In the genomic region with DNA sequence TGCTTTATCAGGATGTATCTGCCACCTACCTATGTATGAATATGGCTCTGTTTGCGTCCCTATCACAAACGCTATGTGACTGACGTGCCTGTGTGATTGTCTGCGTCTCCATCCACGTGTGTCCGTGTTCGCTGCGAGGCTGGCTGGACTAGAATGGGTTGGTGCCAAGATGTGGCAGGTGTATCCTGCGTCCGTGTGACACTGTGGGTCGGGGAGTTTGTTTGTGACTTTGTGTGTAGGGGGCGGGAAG, we compare ENCODE assay signal across 8 cellular contexts. TPM values are rescaled to one million over a fixed set of nuclear protein-coding genes. Genes with fewer than 3 reads are reported as not detected.
DNase-seq lines count a peak whose midpoint lies in the region; ATAC-seq and TF ChIP-seq lines count a peak whose summit lies in the region.

No MANE protein-coding gene starts in this region.

- H3K36me3 ChIP-seq in ascending aorta: no peaks in the 10 kb centered on the region
- no peaks in the 10 kb centered on the region for H3K36me3 ChIP-seq in liver (ENCODE audit: control insufficient read depth in 4 of 4, insufficient read depth in 3 of 4, low read depth in 1 of 4, low read length in 3 of 4)
- no peaks in the 10 kb centered on the region for H3K36me3 ChIP-seq in upper lobe of right lung

- H3K9me3 Mint-ChIP-seq in activated naive CD4-positive, alpha-beta T cell treated with anti-CD3 and anti-CD28 coated beads, Interleukin-2, amount 50 U/mL, for 24 hours: no peaks in the 10 kb centered on the region

- DNase-seq in activated naive CD4-positive, alpha-beta T cell (lab: John Stamatoyannopoulos, UW): no peak
- DNase-seq in ascending aorta (ENCODE audit: low spot score in 2 of 2) (no peak), upper lobe of right lung (no peak)

- no peaks in the 10 kb centered on the region for H3K9me3 ChIP-seq in ascending aorta
- no peaks in the 10 kb centered on the region for H3K9me3 ChIP-seq in liver (ENCODE audit: control insufficient read depth in 4 of 4, low read length in 3 of 4)
- H3K9me3 ChIP-seq in upper lobe of right lung: no peaks in the 10 kb centered on the region

- peaks cover 43 to 66% of the 10 kb centered on the region in 2 donors for H3K4me1 ChIP-seq in ascending aorta
- H3K4me1 ChIP-seq in liver (ENCODE audit: control insufficient read depth in 4 of 4, insufficient read depth in 4 of 4, low read length in 3 of 4): peaks cover 16 to 48% (median 25%) of the 10 kb centered on the region in 4 donors
- H3K4me1 ChIP-seq in upper lobe of right lung: peaks cover 67% of the 10 kb centered on the region

- peak overlapping the region; percentile 58 to 65 for H3K4me3 ChIP-seq in ascending aorta
- peak overlapping the region; percentile 8 to 41 (median 25) for H3K4me3 ChIP-seq in liver (ENCODE audit: low read depth in 1 of 3, low read length in 3 of 3)
- peak overlapping the region; percentile 56 for H3K4me3 ChIP-seq in upper lobe of right lung

- 4% methylated on average over 12 of the region's 12 CpGs for WGBS in liver

- peak overlapping the region; percentile 95 to 96 for H3K27ac ChIP-seq in ascending aorta
- peak overlapping the region; percentile 67 to 86 for H3K27ac ChIP-seq in liver (ENCODE audit: low read depth in 1 of 2, low read length in 2 of 2)
- peak overlapping the region; percentile 100 for H3K27ac ChIP-seq in upper lobe of right lung

- peak overlapping the region in 1 of 2 donors; percentile 80 for H3K9ac ChIP-seq in liver (ENCODE audit: low read depth in 1 of 2, low read length in 2 of 2)

- no peaks in the 10 kb centered on the region for H3K27me3 Mint-ChIP-seq in activated naive CD4-positive, alpha-beta T cell treated with anti-CD3 and anti-CD28 coated beads, Interleukin-2, amount 50 U/mL, for 24 hours

- ATAC-seq in upper lobe of right lung (no peak), GM21390 (IDR thresholded peaks at IDR 0.05; ENCODE audit: unreplicated experiment) (no peak), HG03108 (IDR thresholded peaks at IDR 0.05; ENCODE audit: unreplicated experiment) (no peak), HG02588 (IDR thresholded peaks at IDR 0.05; ENCODE audit: unreplicated experiment) (no peak)

- H3K4me1 Mint-ChIP-seq in activated naive CD4-positive, alpha-beta T cell treated with anti-CD3 and anti-CD28 coated beads, Interleukin-2, amount 50 U/mL, for 24 hours: peaks cover 34% of the 10 kb centered on the region

- no peaks in the 10 kb centered on the region for H3K36me3 Mint-ChIP-seq in activated naive CD4-positive, alpha-beta T cell treated with anti-CD3 and anti-CD28 coated beads, Interleukin-2, amount 50 U/mL, for 24 hours

- no peak for TF ChIP-seq RAD21 in liver (IDR thresholded peaks at IDR 0.05)

- H3K27me3 ChIP-seq in ascending aorta (no peaks in the 10 kb centered on the region), liver (ENCODE audit: control insufficient read depth in 4 of 4, insufficient read depth in 4 of 4, low read length in 3 of 4) (no peaks in the 10 kb centered on the region), upper lobe of right lung (no peaks in the 10 kb centered on the region)

- peak overlapping the region; percentile 87 for H3K4me3 Mint-ChIP-seq in activated naive CD4-positive, alpha-beta T cell treated with anti-CD3 and anti-CD28 coated beads, Interleukin-2, amount 50 U/mL, for 24 hours

- TF ChIP-seq CTCF in ascending aorta (IDR thresholded peaks at IDR 0.05) (no peak), liver (IDR thresholded peaks at IDR 0.05; ENCODE audit: low read depth, low read length, missing input control) (peak; percentile 1), upper lobe of right lung (IDR thresholded peaks at IDR 0.05) (no peak)

- peak overlapping the region; percentile 97 for H3K27ac Mint-ChIP-seq in activated naive CD4-positive, alpha-beta T cell treated with anti-CD3 and anti-CD28 coated beads, Interleukin-2, amount 50 U/mL, for 24 hours

- intact Hi-C loops in ascending aorta (cut with DNase I): loop anchor here (10.0 kb wide), 1 partner anchor 1247 kb away; a partner anchor contains a TSS
- intact Hi-C loops in upper lobe of right lung (cut with DNase I): no loop called here

TF ChIP-seq in liver, 16 proteins besides CTCF, POLR2A, EP300 and RAD21:
- TF ChIP-seq RXRA (IDR thresholded peaks at IDR 0.05) (no peak), GABPA (IDR thresholded peaks at IDR 0.05 in 1 of 2, conservative IDR thresholded peaks at IDR 0.05 in 1 of 2) (no peak), HNF4G (IDR thresholded peaks at IDR 0.05) (no peak), SP1 (IDR thresholded peaks at IDR 0.05) (peak; percentile 4), EGR1 (IDR thresholded peaks at IDR 0.05; ENCODE audit: low read depth in 2 of 2) (no peak)
- TF ChIP-seq, protein P1, sequence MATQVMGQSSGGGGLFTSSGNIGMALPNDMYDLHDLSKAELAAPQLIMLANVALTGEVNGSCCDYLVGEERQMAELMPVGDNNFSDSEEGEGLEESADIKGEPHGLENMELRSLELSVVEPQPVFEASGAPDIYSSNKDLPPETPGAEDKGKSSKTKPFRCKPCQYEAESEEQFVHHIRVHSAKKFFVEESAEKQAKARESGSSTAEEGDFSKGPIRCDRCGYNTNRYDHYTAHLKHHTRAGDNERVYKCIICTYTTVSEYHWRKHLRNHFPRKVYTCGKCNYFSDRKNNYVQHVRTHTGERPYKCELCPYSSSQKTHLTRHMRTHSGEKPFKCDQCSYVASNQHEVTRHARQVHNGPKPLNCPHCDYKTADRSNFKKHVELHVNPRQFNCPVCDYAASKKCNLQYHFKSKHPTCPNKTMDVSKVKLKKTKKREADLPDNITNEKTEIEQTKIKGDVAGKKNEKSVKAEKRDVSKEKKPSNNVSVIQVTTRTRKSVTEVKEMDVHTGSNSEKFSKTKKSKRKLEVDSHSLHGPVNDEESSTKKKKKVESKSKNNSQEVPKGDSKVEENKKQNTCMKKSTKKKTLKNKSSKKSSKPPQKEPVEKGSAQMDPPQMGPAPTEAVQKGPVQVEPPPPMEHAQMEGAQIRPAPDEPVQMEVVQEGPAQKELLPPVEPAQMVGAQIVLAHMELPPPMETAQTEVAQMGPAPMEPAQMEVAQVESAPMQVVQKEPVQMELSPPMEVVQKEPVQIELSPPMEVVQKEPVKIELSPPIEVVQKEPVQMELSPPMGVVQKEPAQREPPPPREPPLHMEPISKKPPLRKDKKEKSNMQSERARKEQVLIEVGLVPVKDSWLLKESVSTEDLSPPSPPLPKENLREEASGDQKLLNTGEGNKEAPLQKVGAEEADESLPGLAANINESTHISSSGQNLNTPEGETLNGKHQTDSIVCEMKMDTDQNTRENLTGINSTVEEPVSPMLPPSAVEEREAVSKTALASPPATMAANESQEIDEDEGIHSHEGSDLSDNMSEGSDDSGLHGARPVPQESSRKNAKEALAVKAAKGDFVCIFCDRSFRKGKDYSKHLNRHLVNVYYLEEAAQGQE (IDR thresholded peaks at IDR 0.05): no peak
- TF ChIP-seq, protein P2, sequence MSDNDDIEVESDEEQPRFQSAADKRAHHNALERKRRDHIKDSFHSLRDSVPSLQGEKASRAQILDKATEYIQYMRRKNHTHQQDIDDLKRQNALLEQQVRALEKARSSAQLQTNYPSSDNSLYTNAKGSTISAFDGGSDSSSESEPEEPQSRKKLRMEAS (IDR thresholded peaks at IDR 0.05): no peak
TF ChIP-seq in liver: peak in this region for 1.

RNA-seq across cellular contexts. Expression of a gene that starts 6.7 kb away (rescaled TPM):
- 58.5 TPM for total RNA-seq in ascending aorta
- total RNA-seq in liver: 10 to 100 TPM; 11.3 to 36.4 TPM
- polyA plus RNA-seq in liver: 10 to 100 TPM; 12.9 to 17.0 TPM
- 65.3 TPM for total RNA-seq in upper lobe of right lung

RNA-seq across cellular contexts. Expression of a gene that starts 9.2 kb away (rescaled TPM):
- 3,581 TPM for total RNA-seq in ascending aorta
- 10 to 100 TPM; 68.6 to 79.2 TPM for total RNA-seq in liver
- 10 to 100 TPM; 32.7 to 44.6 TPM for polyA plus RNA-seq in liver
- 174 TPM for total RNA-seq in upper lobe of right lung

RNA-seq across cellular contexts. Expression of a gene that starts 19.5 kb away (rescaled TPM):
- total RNA-seq in ascending aorta (259 TPM), liver (1,000 to 10,000 TPM in 1 of 2 donors, 100 to 1,000 TPM in 1; 222 to 1,737 TPM), upper lobe of right lung (123 TPM)
- polyA plus RNA-seq in liver: 100 to 1,000 TPM; 265 to 301 TPM

RNA-seq across cellular contexts. Expression of a gene that starts 19.8 kb away (rescaled TPM):
- not detected for total RNA-seq in ascending aorta
- under 1 TPM in 1 of 2 donors, not detected in 1; 0.33 TPM for total RNA-seq in liver
- under 1 TPM; 0.22 to 0.35 TPM for polyA plus RNA-seq in liver
- 2.8 TPM for total RNA-seq in upper lobe of right lung

RNA-seq across cellular contexts. Expression of a gene that starts 24.3 kb away (rescaled TPM):
- total RNA-seq in ascending aorta (3.4 TPM), liver (10 to 100 TPM in 1 of 2 donors, 1 to 10 TPM in 1; 1.8 to 17.5 TPM), upper lobe of right lung (7.4 TPM)
- 1 to 10 TPM; 2.3 to 4.6 TPM for polyA plus RNA-seq in liver

Comparison
In these comparisons a context has a peak if more than half of its experiments do, and no peak if none do; other contexts are left out.
1. RNA of a gene that starts 9.2 kb away (total RNA-seq): 3,581 TPM in ascending aorta (single experiment); 174 TPM in upper lobe of right lung (single experiment) and 68.6 to 79.2 TPM in liver; every median in the first group is over 10 times any median in the second.
2. Peak in every context shown above with its lines, with median percentiles within 50 percentile points of each other: H3K27ac ChIP-seq and H3K4me3 ChIP-seq.